8 cellular contexts compared by ENCODE assay signal in the genomic region with DNA sequence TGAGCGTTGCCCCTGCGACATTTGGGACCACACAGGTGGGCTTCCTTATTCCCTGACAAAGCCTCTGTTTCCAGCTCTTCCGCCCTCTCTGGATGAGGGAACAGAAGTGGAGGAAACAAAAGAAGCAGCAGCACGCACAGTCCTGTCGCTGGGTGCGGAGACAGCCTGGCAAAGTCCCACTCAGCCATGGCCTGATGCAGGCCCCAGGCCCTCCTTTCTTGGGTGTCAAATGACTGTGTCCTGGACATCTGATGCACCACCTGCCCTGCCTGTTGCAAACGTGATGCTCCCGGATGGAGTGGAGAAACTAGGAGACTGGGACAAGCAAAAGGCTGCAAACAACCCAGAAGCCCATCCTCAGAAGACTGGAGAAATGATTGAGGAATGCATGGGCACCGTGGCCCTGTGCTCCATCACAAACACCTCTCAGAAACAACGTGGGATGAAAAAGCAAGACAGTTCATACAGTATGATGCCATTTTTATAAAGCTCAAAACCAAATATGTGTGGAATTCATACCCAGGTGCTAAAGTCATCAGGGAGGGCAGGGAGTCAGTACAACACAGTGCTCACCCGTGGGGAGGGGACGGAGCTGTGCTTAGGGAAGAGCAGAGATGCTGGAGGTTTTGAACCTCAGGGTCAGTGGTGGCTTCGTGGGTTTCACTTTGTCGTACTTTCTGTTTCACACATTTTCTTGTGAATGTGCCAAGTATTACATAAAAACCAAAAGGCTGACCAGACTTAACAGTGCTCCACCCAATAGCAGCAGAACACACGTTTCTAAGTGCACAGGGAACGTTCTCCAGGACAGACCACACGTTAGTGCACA. TPM values are rescaled to one million over a fixed set of nuclear protein-coding genes. Genes with fewer than 3 reads are reported as not detected.
A peak's percentile ranks its signal among the peaks of the same experiment; 100 is the strongest.
DNase-seq lines count a peak whose midpoint lies in the region; ATAC-seq and TF ChIP-seq lines count a peak whose summit lies in the region.

No MANE protein-coding gene starts in this region.

- no peak overlapping the region for H3K27ac ChIP-seq in smooth muscle cell (ENCODE audit: low read depth)

- H3K4me3 Mint-ChIP-seq in activated T-cell treated with anti-CD3 and anti-CD28 coated beads, Interleukin-2, amount 50 U/mL, for 24 hours, result no peak overlapping the region

- H4K20me1 ChIP-seq in smooth muscle cell (ENCODE audit: low read depth), result no peaks in the 10 kb centered on the region

- no peak overlapping the region for H3K4me3 ChIP-seq in fibroblast of pulmonary artery (replicated peaks; ENCODE audit: low read depth, low read length)
- no peak overlapping the region for H3K4me3 ChIP-seq in smooth muscle cell

- H3K27me3 Mint-ChIP-seq in activated T-cell treated with anti-CD3 and anti-CD28 coated beads, Interleukin-2, amount 50 U/mL, for 24 hours, result no peaks in the 10 kb centered on the region

- ATAC-seq in HG02870 (IDR thresholded peaks at IDR 0.05; ENCODE audit: unreplicated experiment), result peak; percentile 54

- CTCF ChIA-PET in HEK293T (lab: Yijun Ruan, JAX), result no interaction called here

- no peaks in the 10 kb centered on the region for H3K9me3 ChIP-seq in smooth muscle cell (replicated peaks; ENCODE audit: low read depth)

- TF ChIP-seq POLR2A in Raji (IDR thresholded peaks at IDR 0.05; ENCODE audit: insufficient read depth, low read depth, low read length), result 0 out of 2 replicates have a peak, but pooled peaks have one; percentile 14

- H3K4me1 ChIP-seq in smooth muscle cell (ENCODE audit: low read depth), result no peaks in the 10 kb centered on the region

- no peak overlapping the region for H3K4me2 ChIP-seq in smooth muscle cell

- peak overlapping the region; percentile 26 for H3K27ac Mint-ChIP-seq in activated T-cell treated with anti-CD3 and anti-CD28 coated beads, Interleukin-2, amount 50 U/mL, for 24 hours

- no peak overlapping the region for H3K9ac ChIP-seq in smooth muscle cell (ENCODE audit: low read depth)

- DNase-seq in activated T-cell treated with anti-CD3 and anti-CD28 coated beads, Interleukin-2, amount 50 U/mL, for 24 hours, result no peak
- DNase-seq in activated T-cell treated with anti-CD3 and anti-CD28 coated beads for 4 hours (no peak), fibroblast of pulmonary artery (ENCODE audit: low read depth) (peak; percentile 53), renal cortical epithelial cell (ENCODE audit: low read depth) (peak; percentile 32), smooth muscle cell (lab: John Stamatoyannopoulos, UW; ENCODE audit: unreplicated experiment) (no peak), HEK293T (ENCODE audit: extremely low spot score) (no peak)

- H3K79me2 ChIP-seq in smooth muscle cell (ENCODE audit: low read depth), result no peaks in the 10 kb centered on the region

- POLR2A ChIA-PET in HEK293T (lab: Yijun Ruan, JAX), result no interaction called here

- peaks cover 37% of the 10 kb centered on the region for H3K4me1 Mint-ChIP-seq in activated T-cell treated with anti-CD3 and anti-CD28 coated beads, Interleukin-2, amount 50 U/mL, for 24 hours (ENCODE audit: low read depth)

- H3K36me3 ChIP-seq in smooth muscle cell (ENCODE audit: low read depth), result no peaks in the 10 kb centered on the region

- no peaks in the 10 kb centered on the region for H3K9me3 Mint-ChIP-seq in activated T-cell treated with anti-CD3 and anti-CD28 coated beads, Interleukin-2, amount 50 U/mL, for 24 hours

- H3K36me3 Mint-ChIP-seq in activated T-cell treated with anti-CD3 and anti-CD28 coated beads, Interleukin-2, amount 50 U/mL, for 24 hours (ENCODE audit: low read depth), result peaks cover 50% of the 10 kb centered on the region

- TF ChIP-seq CTCF in fibroblast of pulmonary artery (IDR thresholded peaks at IDR 0.05; ENCODE audit: low read length, missing control alignments) (no peak), smooth muscle cell (IDR thresholded peaks at IDR 0.05; ENCODE audit: borderline replicate concordance, insufficient read depth, poor library complexity, severe bottlenecking) (no peak)

- no peaks in the 10 kb centered on the region for H3K27me3 ChIP-seq in smooth muscle cell (ENCODE audit: low read depth)

- 64% methylated on average over 17 of the region's 17 CpGs for WGBS in smooth muscle cell (ENCODE audit: low lambda C conversion rate)

- peaks cover 8% of the 10 kb centered on the region for H3F3A ChIP-seq in smooth muscle cell (ENCODE audit: low read depth)

- no peak overlapping the region for H2AFZ ChIP-seq in smooth muscle cell (ENCODE audit: low read depth)

TF ChIP-seq in HEK293T, 16 proteins besides CTCF, POLR2A, EP300 and RAD21:
- TF ChIP-seq L3MBTL2 (conservative IDR thresholded peaks at IDR 0.05), result no peak
- TF ChIP-seq ZNF384 (IDR thresholded peaks at IDR 0.05), result no peak

RNA-seq across cellular contexts. Expression of gene ZMIZ2, which starts 20.9 kb away (rescaled TPM):
- total RNA-seq in renal cortical epithelial cell (7.5 and 22.7 TPM in 2 replicates), smooth muscle cell (5.7 and 8.8 TPM in 2 replicates)
- 17.2 and 34.8 TPM in 2 replicates for polyA plus RNA-seq in smooth muscle cell

RNA-seq across cellular contexts. Expression of gene PPIA, which starts 26.9 kb away (rescaled TPM):
- total RNA-seq in renal cortical epithelial cell (2,537 and 3,633 TPM in 2 replicates), smooth muscle cell (3,153 and 3,434 TPM in 2 replicates)
- polyA plus RNA-seq in smooth muscle cell, result 2,853 and 2,990 TPM in 2 replicates

Comparison
In these comparisons a context has a peak if more than half of its experiments do, and no peak if none do; other contexts are left out.
1. DNase-seq: peak in fibroblast of pulmonary artery (single experiment) and renal cortical epithelial cell (single experiment); none in activated T-cell treated with anti-CD3 and anti-CD28 coated beads, Interleukin-2, amount 50 U/mL, for 24 hours (single experiment), activated T-cell treated with anti-CD3 and anti-CD28 coated beads for 4 hours (single experiment), smooth muscle cell (single experiment) and HEK293T (single experiment).